20 cellular contexts compared by ENCODE assay signal in the genomic region with DNA sequence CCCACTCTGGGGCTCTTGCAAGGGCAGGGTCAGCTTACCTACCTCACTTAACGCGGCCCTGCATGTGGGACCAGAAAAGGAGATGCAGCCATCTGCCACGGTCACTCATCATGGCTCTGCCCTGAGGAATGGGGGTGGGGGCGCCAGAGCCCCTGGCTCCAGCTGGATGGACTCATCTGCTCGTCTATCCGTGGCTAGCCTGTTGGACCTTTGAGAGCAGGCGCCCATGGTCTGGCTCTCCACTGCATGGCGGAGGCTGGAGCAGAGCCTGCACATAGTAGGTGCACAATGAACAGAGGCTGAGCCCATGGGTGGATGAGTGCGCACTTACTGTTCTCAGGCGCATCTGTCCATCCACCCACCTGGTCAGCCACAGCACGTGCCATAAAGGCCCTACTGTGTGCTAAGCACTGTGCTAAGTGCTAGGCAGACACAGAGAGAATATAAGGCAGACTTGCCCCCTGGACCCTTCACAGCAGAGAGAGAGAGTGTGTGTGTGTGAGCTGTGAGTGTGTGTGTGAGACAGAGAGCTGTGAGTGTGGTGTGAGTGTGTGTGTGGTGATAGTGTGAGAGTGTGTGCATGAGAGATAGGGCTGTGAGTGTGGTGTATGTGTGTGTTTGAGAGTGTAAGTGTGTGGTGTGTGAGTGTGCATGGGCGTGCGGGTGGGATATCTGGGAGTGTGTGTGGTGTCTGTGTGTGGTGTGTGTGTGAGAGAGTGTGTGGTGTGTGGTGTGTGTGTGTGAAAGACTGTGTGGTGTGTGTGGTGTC.
A peak's percentile ranks its signal among the peaks of the same experiment; 100 is the strongest.
DNase-seq lines count a peak whose midpoint lies in the region; ATAC-seq and TF ChIP-seq lines count a peak whose summit lies in the region.
"Had no signal": no experiment of that assay in that cellular context is flagged by ENCODE, and none has a peak within 500 bp of the region (broad histone marks: within the 10 kb centered on the region; RNA-seq: fewer than 3 reads in every experiment).

No MANE protein-coding gene starts in this region.

- no peaks in the 10 kb centered on the region for H3K27me3 ChIP-seq in WERI-Rb-1 (ENCODE audit: insufficient read depth, low read depth, severe bottlenecking)
- H3K27me3 ChIP-seq: BLaER1 had no signal

- no peaks in the 10 kb centered on the region for H3K4me1 ChIP-seq in HEK293 (ENCODE audit: control insufficient read depth, insufficient read depth, low read length)

- H3K27me3 Mint-ChIP-seq in nephron progenitor cell (ENCODE audit: low read depth, poor library complexity): peaks cover 20% of the 10 kb centered on the region

- H3K9me3 ChIP-seq in HEK293 (ENCODE audit: control insufficient read depth, insufficient read depth, low read depth, low read length) (no peaks in the 10 kb centered on the region), WERI-Rb-1 (ENCODE audit: severe bottlenecking) (no peaks in the 10 kb centered on the region)
- H3K9me3 ChIP-seq: BLaER1 had no signal

- H3K4me3 Mint-ChIP-seq in nephron progenitor cell: peak overlapping the region; percentile 6
- H3K4me3 Mint-ChIP-seq: CD4-positive, alpha-beta T cell had no signal

- no peak for ATAC-seq in GM19324 (IDR thresholded peaks at IDR 0.05; ENCODE audit: low FRiP score, unreplicated experiment)
- ATAC-seq in HG03139 (IDR thresholded peaks at IDR 0.05; ENCODE audit: unreplicated experiment): no peak
- ATAC-seq: Panc1 had no signal

- no peak for TF ChIP-seq CTCF in HEK293 (tag by site-specific recombination; IDR thresholded peaks at IDR 0.05)
- TF ChIP-seq CTCF in WERI-Rb-1 (IDR thresholded peaks at IDR 0.05; ENCODE audit: low read depth, low read length): no peak
- TF ChIP-seq CTCF in nephron progenitor cell (IDR thresholded peaks at IDR 0.05): no peak

- peaks cover 8% of the 10 kb centered on the region for H3K4me1 Mint-ChIP-seq in nephron progenitor cell

- H3K36me3 ChIP-seq in HEK293 (ENCODE audit: control insufficient read depth in 2 of 2, insufficient read depth in 1 of 2, low read length in 2 of 2) (no peaks in the 10 kb centered on the region), WERI-Rb-1 (no peaks in the 10 kb centered on the region)
- H3K36me3 ChIP-seq: BLaER1 had no signal

- no peaks in the 10 kb centered on the region for H3K36me3 Mint-ChIP-seq in nephron progenitor cell (ENCODE audit: low read depth)

- H3K9me3 Mint-ChIP-seq in nephron progenitor cell: peaks cover 11% of the 10 kb centered on the region
- H3K9me3 Mint-ChIP-seq: CD4-positive, alpha-beta T cell had no signal

- CTCF ChIA-PET in HEK293 (lab: Yijun Ruan, JAX): interaction anchor here (1.0 kb wide), 1 partner anchor 204 kb away, joined by 5 read pairs; no protein-coding TSS in a partner anchor

- peak; percentile 15 for DNase-seq in NCI-H82 (lab: John Stamatoyannopoulos, UW)
- DNase-seq in NCI-H82 treated with DMSO at 0.1 percent for 48 hours (lab: John Stamatoyannopoulos, UW; ENCODE audit: unreplicated experiment): no peak
- peak; percentile 30 for DNase-seq in WERI-Rb-1
- no peak for DNase-seq in nephron progenitor cell
- DNase-seq in NCI-H1694 (lab: John Stamatoyannopoulos, UW): no peak
- DNase-seq: ACHN; CD4-positive, alpha-beta T cell; COR-L47; DMS 273 treated with DMSO at 0.1 percent for 48 hours; DMS79 treated with DMSO at 0.1 percent for 48 hours; MV-4-11; NCI-H1105 treated with DMSO at 0.1 percent for 48 hours; NCI-H446 treated with DMSO at 0.1 percent for 48 hours; NK-92 treated with Interleukin-12 subunit alpha and Interleukin-12 subunit beta, amount 100 ng/mL, for 24 hours had no signal

- POLR2A ChIA-PET in HEK293 (lab: Yijun Ruan, JAX): no interaction called here

- H3K27ac ChIP-seq in HEK293 (ENCODE audit: extremely low read depth, low read depth, low read length) (no peak overlapping the region), WERI-Rb-1 (no peak overlapping the region)
- H3K27ac ChIP-seq: 22Rv1 had no signal

- no peak overlapping the region for H3K27ac Mint-ChIP-seq in nephron progenitor cell
- H3K27ac Mint-ChIP-seq: CD4-positive, alpha-beta T cell had no signal

- no peak overlapping the region for H3K4me3 ChIP-seq in HEK293 (ENCODE audit: low read depth, low read length)
- H3K4me3 ChIP-seq in WERI-Rb-1 (ENCODE audit: low read depth, low read length): no peak overlapping the region
- H3K4me3 ChIP-seq: BLaER1 had no signal

TF ChIP-seq in HEK293, 187 proteins besides CTCF, POLR2A, EP300 and RAD21:
- TF ChIP-seq, protein P1, sequence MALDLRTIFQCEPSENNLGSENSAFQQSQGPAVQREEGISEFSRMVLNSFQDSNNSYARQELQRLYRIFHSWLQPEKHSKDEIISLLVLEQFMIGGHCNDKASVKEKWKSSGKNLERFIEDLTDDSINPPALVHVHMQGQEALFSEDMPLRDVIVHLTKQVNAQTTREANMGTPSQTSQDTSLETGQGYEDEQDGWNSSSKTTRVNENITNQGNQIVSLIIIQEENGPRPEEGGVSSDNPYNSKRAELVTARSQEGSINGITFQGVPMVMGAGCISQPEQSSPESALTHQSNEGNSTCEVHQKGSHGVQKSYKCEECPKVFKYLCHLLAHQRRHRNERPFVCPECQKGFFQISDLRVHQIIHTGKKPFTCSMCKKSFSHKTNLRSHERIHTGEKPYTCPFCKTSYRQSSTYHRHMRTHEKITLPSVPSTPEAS (tag by site-specific recombination; IDR thresholded peaks at IDR 0.05): peak; percentile 62; the same call in 1 of the 2 replicates
- TF ChIP-seq ZNF23 (tag by site-specific recombination; IDR thresholded peaks at IDR 0.05; ENCODE audit: borderline replicate concordance): no peak
- TF ChIP-seq, protein P2, sequence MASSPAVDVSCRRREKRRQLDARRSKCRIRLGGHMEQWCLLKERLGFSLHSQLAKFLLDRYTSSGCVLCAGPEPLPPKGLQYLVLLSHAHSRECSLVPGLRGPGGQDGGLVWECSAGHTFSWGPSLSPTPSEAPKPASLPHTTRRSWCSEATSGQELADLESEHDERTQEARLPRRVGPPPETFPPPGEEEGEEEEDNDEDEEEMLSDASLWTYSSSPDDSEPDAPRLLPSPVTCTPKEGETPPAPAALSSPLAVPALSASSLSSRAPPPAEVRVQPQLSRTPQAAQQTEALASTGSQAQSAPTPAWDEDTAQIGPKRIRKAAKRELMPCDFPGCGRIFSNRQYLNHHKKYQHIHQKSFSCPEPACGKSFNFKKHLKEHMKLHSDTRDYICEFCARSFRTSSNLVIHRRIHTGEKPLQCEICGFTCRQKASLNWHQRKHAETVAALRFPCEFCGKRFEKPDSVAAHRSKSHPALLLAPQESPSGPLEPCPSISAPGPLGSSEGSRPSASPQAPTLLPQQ (tag by site-specific recombination; IDR thresholded peaks at IDR 0.05): no peak
- TF ChIP-seq, protein P3, sequence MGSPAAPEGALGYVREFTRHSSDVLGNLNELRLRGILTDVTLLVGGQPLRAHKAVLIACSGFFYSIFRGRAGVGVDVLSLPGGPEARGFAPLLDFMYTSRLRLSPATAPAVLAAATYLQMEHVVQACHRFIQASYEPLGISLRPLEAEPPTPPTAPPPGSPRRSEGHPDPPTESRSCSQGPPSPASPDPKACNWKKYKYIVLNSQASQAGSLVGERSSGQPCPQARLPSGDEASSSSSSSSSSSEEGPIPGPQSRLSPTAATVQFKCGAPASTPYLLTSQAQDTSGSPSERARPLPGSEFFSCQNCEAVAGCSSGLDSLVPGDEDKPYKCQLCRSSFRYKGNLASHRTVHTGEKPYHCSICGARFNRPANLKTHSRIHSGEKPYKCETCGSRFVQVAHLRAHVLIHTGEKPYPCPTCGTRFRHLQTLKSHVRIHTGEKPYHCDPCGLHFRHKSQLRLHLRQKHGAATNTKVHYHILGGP (tag by site-specific recombination; IDR thresholded peaks at IDR 0.05): 0 out of 2 replicates have a peak, but pooled peaks have one; percentile 8

Comparison
In these comparisons a context has a peak if more than half of its experiments do, and no peak if none do; other contexts are left out.
1. DNase-seq: peak in NCI-H82 (single experiment) and WERI-Rb-1 (single experiment); none in NCI-H82 treated with DMSO at 0.1 percent for 48 hours (single experiment), nephron progenitor cell (single experiment) and NCI-H1694 (single experiment).